Comparison of ENCODE assay signal across 8 cellular contexts in genomic region chr6:109690373-109690739, GRCh38. TPM values are rescaled to one million over a fixed set of nuclear protein-coding genes. Genes with fewer than 3 reads are reported as not detected.
DNase-seq lines count a peak whose midpoint lies in the region; ATAC-seq lines count a peak whose summit lies in the region.

No MANE protein-coding gene starts in this region.

- DNase-seq in NCI-H2029 (lab: John Stamatoyannopoulos, UW) (peak; percentile 72), dermis blood vessel endothelial cell (peak; percentile 49), memory B cell (ENCODE audit: low spot score in 2 of 2) (peak; percentile 45 to 58), HK-2 (ENCODE audit: unreplicated experiment) (no peak)
- peak; percentile 34 to 38 for DNase-seq in activated CD4-positive, alpha-beta T cell treated with anti-CD3 and anti-CD28 coated beads, Interleukin-2, amount 50 U/mL, for 24 hours (ENCODE audit: low read depth in 1 of 2, low spot score in 1 of 2)
- peak; percentile 25 for DNase-seq in stimulated activated CD8-positive, alpha-beta memory T cell treated with anti-CD3 and anti-CD28 coated beads, Interleukin-15, amount 100 ng/mL, for 24 hours (ENCODE audit: low read depth)

- ATAC-seq in GM18498 (IDR thresholded peaks at IDR 0.05; ENCODE audit: unreplicated experiment) = peak; percentile 58
- peak; percentile 58 for ATAC-seq in HG02798 (IDR thresholded peaks at IDR 0.05; ENCODE audit: poor library complexity, unreplicated experiment)
- peak; percentile 46 for ATAC-seq in memory B cell (ENCODE audit: low read depth)

- H3K4me3 Mint-ChIP-seq in memory B cell = peak overlapping the region; percentile 93

- H3K27me3 Mint-ChIP-seq in memory B cell = no peaks in the 10 kb centered on the region

- peaks cover 21% of the 10 kb centered on the region for H3K4me1 Mint-ChIP-seq in memory B cell

- no peaks in the 10 kb centered on the region for H3K36me3 Mint-ChIP-seq in memory B cell

- no peaks in the 10 kb centered on the region for H3K9me3 Mint-ChIP-seq in memory B cell

- peak overlapping the region; percentile 89 for H3K27ac Mint-ChIP-seq in memory B cell

RNA-seq across cellular contexts. Expression of gene AK9, which starts 0.6 kb away (rescaled TPM):
- total RNA-seq in dermis blood vessel endothelial cell = 2.9 and 13.1 TPM in 2 replicates

RNA-seq across cellular contexts. Expression of gene FIG4, which starts 0.7 kb away (rescaled TPM):
- 11.6 and 13.6 TPM in 2 replicates for total RNA-seq in dermis blood vessel endothelial cell
